ENCODE assay signal across 8 cellular contexts in genomic region chrX:154444755-154445246, GRCh38. TPM values are rescaled to one million over a fixed set of nuclear protein-coding genes. Genes with fewer than 3 reads are reported as not detected.
DNase-seq lines count a peak whose midpoint lies in the region; ATAC-seq and TF ChIP-seq lines count a peak whose summit lies in the region.

No MANE protein-coding gene starts in this region.

- peaks cover 7% of the 10 kb centered on the region for H3K36me3 Mint-ChIP-seq in CD4-positive, CD25-positive, alpha-beta regulatory T cell

- H3K36me3 ChIP-seq in CD4-positive, CD25-positive, alpha-beta regulatory T cell (ENCODE audit: control insufficient read depth, insufficient read depth, low read length): peaks cover 18% of the 10 kb centered on the region
- H3K36me3 ChIP-seq in Loucy (ENCODE audit: insufficient read depth, low read length) (no peaks in the 10 kb centered on the region; the same call in 1 of the 2 replicates), neuron (ENCODE audit: insufficient read depth, low read length) (peaks cover 19% of the 10 kb centered on the region)
- H3K36me3 ChIP-seq in effector memory CD4-positive, alpha-beta T cell (ENCODE audit: control insufficient read depth, insufficient read depth, low read length): peaks cover 19% of the 10 kb centered on the region

- H3K4me1 Mint-ChIP-seq in CD4-positive, CD25-positive, alpha-beta regulatory T cell: peaks cover 0 to 40% (median 10%) of the 10 kb centered on the region in 4 donors

- H2AFZ ChIP-seq in Loucy (ENCODE audit: low read length): no peak overlapping the region
- no peak overlapping the region for H2AFZ ChIP-seq in neuron (ENCODE audit: low read depth, low read length)

- H3K9me3 ChIP-seq in CD4-positive, CD25-positive, alpha-beta regulatory T cell (ENCODE audit: control insufficient read depth in 2 of 2, low read length in 2 of 2): no peaks in the 10 kb centered on the region
- H3K9me3 ChIP-seq in Loucy (ENCODE audit: insufficient read depth, low read depth, low read length) (no peaks in the 10 kb centered on the region), neuron (ENCODE audit: low read length) (no peaks in the 10 kb centered on the region)
- H3K9me3 ChIP-seq in effector memory CD4-positive, alpha-beta T cell (ENCODE audit: control insufficient read depth, low read length): no peaks in the 10 kb centered on the region

- no peaks in the 10 kb centered on the region for H3K27me3 ChIP-seq in CD4-positive, CD25-positive, alpha-beta regulatory T cell (ENCODE audit: control insufficient read depth, insufficient read depth, low read length)
- H3K27me3 ChIP-seq in Loucy (ENCODE audit: insufficient read depth, low read length, poor library complexity, severe bottlenecking) (no peaks in the 10 kb centered on the region), neuron (ENCODE audit: insufficient read depth, low read length) (no peaks in the 10 kb centered on the region)
- no peaks in the 10 kb centered on the region for H3K27me3 ChIP-seq in effector memory CD4-positive, alpha-beta T cell (replicated peaks; ENCODE audit: control insufficient read depth, insufficient read depth, low read length, poor library complexity, severe bottlenecking)

- H3K4me2 ChIP-seq in Loucy (ENCODE audit: low read depth, low read length, poor library complexity, severe bottlenecking): peak overlapping the region; percentile 71

- H3K4me1 ChIP-seq in CD4-positive, CD25-positive, alpha-beta regulatory T cell (ENCODE audit: control insufficient read depth, insufficient read depth, low read length, poor library complexity, severe bottlenecking): peaks cover 37% of the 10 kb centered on the region
- H3K4me1 ChIP-seq in Loucy (ENCODE audit: insufficient read depth, low read length, poor library complexity, severe bottlenecking) (no peaks in the 10 kb centered on the region), neuron (ENCODE audit: insufficient read depth, low read length) (peaks cover 17% of the 10 kb centered on the region)
- peaks cover 22% of the 10 kb centered on the region for H3K4me1 ChIP-seq in effector memory CD4-positive, alpha-beta T cell (ENCODE audit: control insufficient read depth, insufficient read depth, low read length, poor library complexity, severe bottlenecking)

- H3K79me2 ChIP-seq in Loucy (ENCODE audit: insufficient read depth, low read length): peaks cover 20% of the 10 kb centered on the region; the same call in 1 of the 2 replicates

- H3K27ac ChIP-seq in CD4-positive, CD25-positive, alpha-beta regulatory T cell (ENCODE audit: insufficient read depth, low read length, poor library complexity, severe bottlenecking): peak overlapping the region; percentile 73
- H3K27ac ChIP-seq in effector memory CD4-positive, alpha-beta T cell (ENCODE audit: insufficient read depth, low read length, poor library complexity, severe bottlenecking): peak overlapping the region; percentile 55

- H3K4me3 Mint-ChIP-seq in CD4-positive, CD25-positive, alpha-beta regulatory T cell: peak overlapping the region in 3 of 4 donors; percentile 4 to 61 (median 60)

- no peak overlapping the region for H3K27ac Mint-ChIP-seq in CD4-positive, CD25-positive, alpha-beta regulatory T cell

- H3K9me3 Mint-ChIP-seq in CD4-positive, CD25-positive, alpha-beta regulatory T cell: no peaks in the 10 kb centered on the region

- DNase-seq in CD4-positive, CD25-positive, alpha-beta regulatory T cell: no peak
- no peak for DNase-seq in effector memory CD4-positive, alpha-beta T cell
- DNase-seq in hippocampal formation (lab: John Stamatoyannopoulos, UW) (no peak), omental fat pad (ENCODE audit: low spot score) (no peak), NCI-H146 (lab: John Stamatoyannopoulos, UW) (no peak), pons (ENCODE audit: low spot score) (no peak)

- TF ChIP-seq CTCF in Loucy (conservative IDR thresholded peaks at IDR 0.05; ENCODE audit: low read length) (no peak), omental fat pad (IDR thresholded peaks at IDR 0.05) (no peak)

- H3F3A ChIP-seq in Loucy (ENCODE audit: low read depth): no peaks in the 10 kb centered on the region

- H3K4me3 ChIP-seq in CD4-positive, CD25-positive, alpha-beta regulatory T cell (ENCODE audit: low read depth, low read length): no peak overlapping the region
- H3K4me3 ChIP-seq in Loucy (ENCODE audit: low read length, poor library complexity, severe bottlenecking): peak overlapping the region; percentile 77
- peak overlapping the region; percentile 46 for H3K4me3 ChIP-seq in effector memory CD4-positive, alpha-beta T cell (ENCODE audit: insufficient read depth, low read depth, low read length, poor library complexity, severe bottlenecking)
- peak overlapping the region; percentile 52 for H3K4me3 ChIP-seq in neuron (ENCODE audit: low read length)

- no peaks in the 10 kb centered on the region for H4K20me1 ChIP-seq in Loucy (ENCODE audit: insufficient read depth, low read length, poor library complexity, severe bottlenecking)

- H3K9ac ChIP-seq in Loucy (ENCODE audit: low read depth, low read length, poor library complexity, severe bottlenecking): peak overlapping the region; percentile 75

- ATAC-seq in CD4-positive, CD25-positive, alpha-beta regulatory T cell (ENCODE audit: low read depth in 2 of 2): no peak
- no peak for ATAC-seq in omental fat pad (ENCODE audit: low FRiP score)

- H3K9me2 ChIP-seq in Loucy (replicated peaks; ENCODE audit: low read depth, low read length): no peaks in the 10 kb centered on the region

- H3K27me3 Mint-ChIP-seq in CD4-positive, CD25-positive, alpha-beta regulatory T cell: no peaks in the 10 kb centered on the region

RNA-seq across cellular contexts. Expression of gene FAM50A, which starts 0.9 kb away (rescaled TPM):
- total RNA-seq in CD4-positive, CD25-positive, alpha-beta regulatory T cell: 55.1 TPM
- polyA plus RNA-seq in CD4-positive, CD25-positive, alpha-beta regulatory T cell: 10 to 100 TPM; 33.7 to 52.5 (median 38.6) TPM
- 10 to 100 TPM; 49.2 to 83.2 (median 74.9) TPM for total RNA-seq in omental fat pad

RNA-seq across cellular contexts. Expression of gene GDI1, which starts 7.8 kb away (rescaled TPM):
- 169 TPM for total RNA-seq in CD4-positive, CD25-positive, alpha-beta regulatory T cell
- 10 to 100 TPM; 33.7 to 46.3 (median 41.9) TPM for polyA plus RNA-seq in CD4-positive, CD25-positive, alpha-beta regulatory T cell
- 100 to 1,000 TPM in 2 of 4 donors, 10 to 100 TPM in 2; 75.3 to 119 (median 96.9) TPM for total RNA-seq in omental fat pad

RNA-seq across cellular contexts. Expression of gene PLXNA3, which starts 13.3 kb away (rescaled TPM):
- 64.6 TPM for total RNA-seq in CD4-positive, CD25-positive, alpha-beta regulatory T cell
- polyA plus RNA-seq in CD4-positive, CD25-positive, alpha-beta regulatory T cell: 1 to 10 TPM in 1 of 4 donors, under 1 TPM in 3; 0.32 to 1.8 (median 0.34) TPM
- total RNA-seq in omental fat pad: 10 to 100 TPM in 2 of 4 donors, 1 to 10 TPM in 2; 9.7 to 16.9 (median 11.3) TPM

RNA-seq across cellular contexts. Expression of gene ATP6AP1, which starts 16.3 kb away (rescaled TPM):
- 44.9 TPM for total RNA-seq in CD4-positive, CD25-positive, alpha-beta regulatory T cell
- polyA plus RNA-seq in CD4-positive, CD25-positive, alpha-beta regulatory T cell: 100 to 1,000 TPM; 100 to 125 (median 112) TPM
- total RNA-seq in omental fat pad: 10 to 100 TPM; 23.8 to 51.8 (median 37.2) TPM

RNA-seq across cellular contexts. Expression of gene TAFAZZIN, which starts 33.5 kb away (rescaled TPM):
- total RNA-seq in CD4-positive, CD25-positive, alpha-beta regulatory T cell: 84.2 TPM
- 10 to 100 TPM; 28.4 to 37.7 (median 34.3) TPM for polyA plus RNA-seq in CD4-positive, CD25-positive, alpha-beta regulatory T cell
- 10 to 100 TPM; 20.8 to 76.3 (median 33.1) TPM for total RNA-seq in omental fat pad
